Comparison of ENCODE assay signal across 26 cellular contexts in genomic region chrX:40984962-40985361, GRCh38.
A peak's percentile ranks its signal among the peaks of the same experiment; 100 is the strongest.
DNase-seq lines count a peak whose midpoint lies in the region; ATAC-seq, FAIRE-seq and TF ChIP-seq lines count a peak whose summit lies in the region.
"Had no signal": no experiment of that assay in that cellular context is flagged by ENCODE, and none has a peak within 500 bp of the region (broad histone marks: within the 10 kb centered on the region; RNA-seq: fewer than 3 reads in every experiment).

No MANE protein-coding gene starts in this region.

- H3K4me1 ChIP-seq in astrocyte (ENCODE audit: insufficient read depth, low read length): no peaks in the 10 kb centered on the region
- H3K4me1 ChIP-seq: A549, BE2C, BLaER1 had no signal

- H3K9me3 ChIP-seq in astrocyte (ENCODE audit: insufficient read depth, low read depth, low read length): no peaks in the 10 kb centered on the region
- H3K9me3 ChIP-seq: A549, BE2C had no signal

- no peaks in the 10 kb centered on the region for H3K36me3 ChIP-seq in astrocyte (ENCODE audit: insufficient read depth, low read length)
- H3K36me3 ChIP-seq: BE2C, BLaER1 had no signal

- H3K27me3 ChIP-seq in astrocyte (ENCODE audit: insufficient read depth, low read length): no peaks in the 10 kb centered on the region
- H3K27me3 ChIP-seq: BE2C, BLaER1 had no signal

- no peaks in the 10 kb centered on the region for H4K20me1 ChIP-seq in astrocyte (ENCODE audit: insufficient read depth, low read length)
- H4K20me1 ChIP-seq: BLaER1 had no signal

- peak; percentile 32 for FAIRE-seq in astrocyte (lab: Jason Lieb, UNC)
- FAIRE-seq: A549, GM12878, GM12892, GM18507 had no signal

- no peak overlapping the region for H3K4me3 ChIP-seq in astrocyte (ENCODE audit: insufficient read depth, low read depth, low read length)
- H3K4me3 ChIP-seq: A549, BLaER1, GM12878 had no signal

- no peak for TF ChIP-seq CTCF in astrocyte (IDR thresholded peaks at IDR 0.05; ENCODE audit: insufficient read depth, low read depth, low read length)

- H3K27me3 Mint-ChIP-seq in activated naive CD4-positive, alpha-beta T cell treated with anti-CD3 and anti-CD28 coated beads, Interleukin-2, amount 50 U/mL, for 24 hours: no peaks in the 10 kb centered on the region
- H3K27me3 Mint-ChIP-seq in astrocyte (ENCODE audit: low read depth, unreplicated experiment): no peaks in the 10 kb centered on the region
- H3K27me3 Mint-ChIP-seq: CD4-positive, alpha-beta memory T cell; CD4-positive, CD25-positive, alpha-beta regulatory T cell had no signal

- no peak for ATAC-seq in left lobe of liver
- ATAC-seq: A549, GM12878 had no signal

- H3K27ac ChIP-seq in astrocyte (ENCODE audit: low read depth, low read length): no peak overlapping the region
- H3K27ac ChIP-seq: 22Rv1, A549, BLaER1 had no signal

- H3K9ac ChIP-seq in astrocyte (ENCODE audit: low read length): no peak overlapping the region
- H3K9ac ChIP-seq: BLaER1 had no signal

- peaks cover 5% of the 10 kb centered on the region for H3K9me3 Mint-ChIP-seq in activated naive CD4-positive, alpha-beta T cell treated with anti-CD3 and anti-CD28 coated beads, Interleukin-2, amount 50 U/mL, for 24 hours
- no peaks in the 10 kb centered on the region for H3K9me3 Mint-ChIP-seq in astrocyte (ENCODE audit: unreplicated experiment)
- H3K9me3 Mint-ChIP-seq: CD4-positive, alpha-beta memory T cell; CD8-positive, alpha-beta memory T cell had no signal

- H3K4me3 Mint-ChIP-seq in activated naive CD4-positive, alpha-beta T cell treated with anti-CD3 and anti-CD28 coated beads, Interleukin-2, amount 50 U/mL, for 24 hours: no peak overlapping the region
- H3K4me3 Mint-ChIP-seq in astrocyte (ENCODE audit: unreplicated experiment): no peak overlapping the region
- H3K4me3 Mint-ChIP-seq: CD14-positive monocyte; CD4-positive, alpha-beta memory T cell; CD4-positive, CD25-positive, alpha-beta regulatory T cell; CD8-positive, alpha-beta memory T cell had no signal

- no peaks in the 10 kb centered on the region for H3K79me2 ChIP-seq in astrocyte (ENCODE audit: insufficient read depth, low read length)

- H3K4me1 Mint-ChIP-seq in activated naive CD4-positive, alpha-beta T cell treated with anti-CD3 and anti-CD28 coated beads, Interleukin-2, amount 50 U/mL, for 24 hours: no peaks in the 10 kb centered on the region
- H3K4me1 Mint-ChIP-seq in astrocyte (ENCODE audit: low read depth, unreplicated experiment): no peaks in the 10 kb centered on the region
- H3K4me1 Mint-ChIP-seq: CD14-positive monocyte; CD4-positive, alpha-beta memory T cell; CD4-positive, CD25-positive, alpha-beta regulatory T cell; CD8-positive, alpha-beta memory T cell had no signal

- peak overlapping the region; percentile 35 for H3K27ac Mint-ChIP-seq in activated naive CD4-positive, alpha-beta T cell treated with anti-CD3 and anti-CD28 coated beads, Interleukin-2, amount 50 U/mL, for 24 hours
- H3K27ac Mint-ChIP-seq in astrocyte (ENCODE audit: unreplicated experiment): no peak overlapping the region
- H3K27ac Mint-ChIP-seq: CD14-positive monocyte; CD4-positive, alpha-beta memory T cell; CD4-positive, CD25-positive, alpha-beta regulatory T cell; CD8-positive, alpha-beta memory T cell had no signal

- H3K4me2 ChIP-seq in astrocyte (ENCODE audit: low read length): no peak overlapping the region
- H3K4me2 ChIP-seq: A549, BLaER1 had no signal

- no peak for DNase-seq in activated naive CD4-positive, alpha-beta T cell treated with Interleukin-2 at 50 U/mL for 16 hours
- no peak for DNase-seq in astrocyte (ENCODE audit: low read depth)
- no peak for DNase-seq in left lobe of liver (ENCODE audit: low spot score)
- DNase-seq in SKM-1 (lab: John Stamatoyannopoulos, UW; ENCODE audit: unreplicated experiment): no peak
- DNase-seq: AML-193; BE2C; C1 segment of cervical spinal cord; CD4-positive, alpha-beta memory T cell; CD4-positive, CD25-positive, alpha-beta regulatory T cell; CD8-positive, alpha-beta memory T cell; COR-L47; DMS 273 treated with DMSO at 0.1 percent for 48 hours; DMS153; DMS53; DMS79; DND-41; EL; GDM1 had no signal

- H3K36me3 Mint-ChIP-seq in activated naive CD4-positive, alpha-beta T cell treated with anti-CD3 and anti-CD28 coated beads, Interleukin-2, amount 50 U/mL, for 24 hours: no peaks in the 10 kb centered on the region
- no peaks in the 10 kb centered on the region for H3K36me3 Mint-ChIP-seq in astrocyte (ENCODE audit: low read depth, unreplicated experiment)
- H3K36me3 Mint-ChIP-seq: CD14-positive monocyte; CD4-positive, alpha-beta memory T cell; CD4-positive, CD25-positive, alpha-beta regulatory T cell; CD8-positive, alpha-beta memory T cell had no signal

- no peak overlapping the region for H2AFZ ChIP-seq in astrocyte (ENCODE audit: low read depth, low read length)
